15 cellular contexts compared by ENCODE assay signal in the genomic region with DNA sequence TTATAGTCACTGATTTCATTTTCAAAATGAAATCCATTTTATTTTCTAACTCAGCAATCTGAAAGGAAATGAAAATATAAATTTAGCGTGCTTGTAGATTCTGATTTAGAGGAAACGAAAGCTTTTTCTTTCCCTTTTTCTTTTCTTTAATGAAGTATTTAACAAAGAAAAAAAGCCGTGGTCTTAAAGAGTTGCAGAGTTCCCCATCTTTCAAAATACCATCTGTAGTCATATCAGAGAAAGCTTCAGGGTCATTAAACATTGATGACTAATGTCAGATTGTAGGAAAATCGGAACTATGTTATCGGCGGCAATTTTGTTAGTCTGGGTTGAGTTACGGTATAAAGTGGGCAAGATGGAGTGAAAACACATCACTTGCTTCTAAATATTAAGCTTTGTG. TPM values are rescaled to one million over a fixed set of nuclear protein-coding genes. Genes with fewer than 3 reads are reported as not detected.
A peak's percentile ranks its signal among the peaks of the same experiment; 100 is the strongest.
DNase-seq lines count a peak whose midpoint lies in the region; ATAC-seq, FAIRE-seq and TF ChIP-seq lines count a peak whose summit lies in the region.
"Had no signal": no experiment of that assay in that cellular context is flagged by ENCODE, and none has a peak within 500 bp of the region (broad histone marks: within the 10 kb centered on the region; RNA-seq: fewer than 3 reads in every experiment).

No MANE protein-coding gene starts in this region.

- no peak for DNase-seq in SK-N-MC (ENCODE audit: low read depth, low spot score)
- no peak for DNase-seq in pancreas
- DNase-seq in D721Med (ENCODE audit: insufficient read length, low spot score): no peak
- DNase-seq in HPDE6-E6E7 (ENCODE audit: extremely low spot score): no peak
- DNase-seq: activated CD4-positive, CD25-positive, alpha-beta regulatory T cell; activated T-cell treated with anti-CD3 and anti-CD28 coated beads, Interleukin-2, amount 50 U/mL, for 1 hour; anterior cingulate cortex; CD4-positive, alpha-beta memory T cell; H9; IMR-90; NCI-H1694; nephron progenitor cell had no signal

- whole genome bisulfite sequencing in pancreas, 2 donors: 29 to 33% methylated on average over 7 of the region's 7 CpGs

- peak; percentile 12 for TF ChIP-seq POLR2A in GM18505 (IDR thresholded peaks at IDR 0.05; ENCODE audit: borderline replicate concordance, extremely low read depth, insufficient read depth, insufficient read length)

- H3K27me3 ChIP-seq in pancreas: no peaks in the 10 kb centered on the region

- FAIRE-seq in pancreas (lab: Jason Lieb, UNC) (no peak), D721Med (lab: Jason Lieb, UNC) (no peak)

- H3K9me3 ChIP-seq in SK-N-MC (ENCODE audit: low read depth, low read length): no peaks in the 10 kb centered on the region
- H3K9me3 ChIP-seq in pancreas: no peaks in the 10 kb centered on the region

- no peak overlapping the region for H3K4me3 ChIP-seq in SK-N-MC
- H3K4me3 ChIP-seq in pancreas: peak overlapping the region in 2 of 4 donors; percentile 9 to 16

- no peak for TF ChIP-seq CTCF in pancreas (IDR thresholded peaks at IDR 0.05)
- TF ChIP-seq CTCF in D721Med (IDR thresholded peaks at IDR 0.05; ENCODE audit: insufficient read depth, missing control alignments): no peak

- H3K36me3 ChIP-seq in SK-N-MC (ENCODE audit: insufficient read depth, low read length) (no peaks in the 10 kb centered on the region), pancreas (no peaks in the 10 kb centered on the region)

- H3K4me1 ChIP-seq in pancreas: peaks cover 0 to 12% (median 5%) of the 10 kb centered on the region in 3 donors

- ATAC-seq in GM18505 (IDR thresholded peaks at IDR 0.05; ENCODE audit: unreplicated experiment): no peak
- ATAC-seq in HG02759 (IDR thresholded peaks at IDR 0.05; ENCODE audit: unreplicated experiment): peak; percentile 65
- ATAC-seq in pancreas: peak in 3 of 4 donors; percentile 38 to 54 (median 44)
- ATAC-seq in GM18870 (IDR thresholded peaks at IDR 0.05; ENCODE audit: unreplicated experiment): no peak

- H3K9ac ChIP-seq in SK-N-MC (ENCODE audit: insufficient read length): peak overlapping the region; percentile 57

- intact Hi-C loops in pancreas (cut with DNase I): no loop called here

- H3K27ac ChIP-seq in SK-N-MC: peak overlapping the region; percentile 57; the same call in 1 of the 2 replicates
- H3K27ac ChIP-seq in pancreas: peak overlapping the region in 2 of 4 donors; percentile 85 to 88

RNA-seq across cellular contexts. Expression of a gene that starts 32.3 kb away (rescaled TPM):
- total RNA-seq in pancreas: 10 to 100 TPM in 2 of 6 donors, 1 to 10 TPM in 4; 3.1 to 15.0 (median 5.6) TPM
- polyA plus RNA-seq in pancreas: 1 to 10 TPM; 3.5 to 7.4 TPM

Comparison
In these comparisons a context has a peak if more than half of its experiments do, and no peak if none do; other contexts are left out.
1. ATAC-seq: peak in HG02759 (single experiment) and pancreas (3 of 4); none in GM18505 (single experiment) and GM18870 (single experiment).